29 cellular contexts compared by ENCODE assay signal in the genomic region with DNA sequence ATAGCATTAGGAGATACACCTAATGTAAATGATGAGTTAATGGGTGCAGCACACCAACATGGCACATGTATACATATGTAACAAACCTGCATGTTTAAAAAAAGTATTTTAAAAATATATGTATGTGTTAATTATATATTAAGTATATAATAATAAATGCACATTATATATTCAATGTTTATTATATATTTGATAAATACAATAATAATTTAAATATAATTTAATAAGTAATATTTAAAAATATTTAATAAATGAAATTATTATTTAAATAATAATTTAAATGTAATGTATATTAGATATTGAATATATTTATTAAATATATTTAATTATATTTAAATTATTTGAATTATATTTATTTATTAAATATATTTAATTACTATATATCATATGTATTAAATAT.
"Had no signal": no experiment of that assay in that cellular context is flagged by ENCODE, and none has a peak within 500 bp of the region (broad histone marks: within the 10 kb centered on the region; RNA-seq: fewer than 3 reads in every experiment).

No MANE protein-coding gene starts in this region.

- H3K27ac ChIP-seq: ascending aorta, breast epithelium, cardiac muscle cell, epithelial cell of prostate, esophagus squamous epithelium, VCaP had no signal

- H3K4me3 Mint-ChIP-seq: activated B cell treated with CpG ODN at 0.5 μM for 24 hours; activated CD8-positive, alpha-beta T cell treated with anti-CD3 and anti-CD28 coated beads for 36 hours; activated naive CD4-positive, alpha-beta T cell treated with anti-CD3 and anti-CD28 coated beads for 36 hours; activated naive CD4-positive, alpha-beta T cell treated with anti-CD3 and anti-CD28 coated beads, Interleukin-2, amount 50 U/mL, for 24 hours; activated naive CD8-positive, alpha-beta T cell treated with anti-CD3 and anti-CD28 coated beads, Interleukin-2, amount 10 ng/mL, durations not matched to agents 7 days and 5 days; activated T-cell treated with anti-CD3 and anti-CD28 coated beads, Interleukin-2, amount 50 U/mL, for 4 hours; activated T-helper 17 cell treated with anti-CD3 and anti-CD28 coated beads, Interleukin-2, amount 50 U/mL, for 72 hours; brain; central memory CD8-positive, alpha-beta T cell; effector memory CD8-positive, alpha-beta T cell had no signal

- H3K4me1 ChIP-seq: ascending aorta, breast epithelium, esophagus squamous epithelium had no signal

- FAIRE-seq: endothelial cell of umbilical vein had no signal

- DNase-seq: activated B cell treated with CpG ODN at 0.5 μM for 24 hours; activated CD4-positive, alpha-beta T cell treated with anti-CD3 and anti-CD28 coated beads for 48 hours; activated CD4-positive, alpha-beta T cell treated with anti-CD3 and anti-CD28 coated beads, Interleukin-2, amount 50 U/mL, for 1 hour; activated CD4-positive, alpha-beta T cell treated with anti-CD3 and anti-CD28 coated beads, Interleukin-2, amount 50 U/mL, for 48 hours; activated CD8-positive, alpha-beta memory T cell treated with anti-CD3 and anti-CD28 coated beads for 24 hours; activated CD8-positive, alpha-beta T cell treated with anti-CD3 and anti-CD28 coated beads for 36 hours; activated effector memory CD4-positive, alpha-beta T cell treated with Interleukin-2 at 50 U/mL for 16 hours; activated naive CD4-positive, alpha-beta T cell treated with anti-CD3 and anti-CD28 coated beads for 36 hours; activated naive CD8-positive, alpha-beta T cell treated with anti-CD3 and anti-CD28 coated beads, Interleukin-2, amount 10 ng/mL, durations not matched to agents 7 days and 5 days; activated T-cell treated with anti-CD3 and anti-CD28 coated beads, Interleukin-2, amount 50 U/mL, for 4 hours; cortex of kidney; dermis blood vessel endothelial cell; effector CD4-positive, alpha-beta T cell; effector memory CD8-positive, alpha-beta T cell; esophagus squamous epithelium; foreskin melanocyte; head of caudate nucleus; T-helper 2 cell had no signal

- H3K27me3 Mint-ChIP-seq: activated B cell treated with CpG ODN at 0.5 μM for 24 hours; activated CD8-positive, alpha-beta T cell treated with anti-CD3 and anti-CD28 coated beads for 36 hours; activated naive CD4-positive, alpha-beta T cell treated with anti-CD3 and anti-CD28 coated beads, Interleukin-2, amount 50 U/mL, for 24 hours; activated naive CD8-positive, alpha-beta T cell treated with anti-CD3 and anti-CD28 coated beads, Interleukin-2, amount 10 ng/mL, durations not matched to agents 7 days and 5 days; activated T-helper 17 cell treated with anti-CD3 and anti-CD28 coated beads, Interleukin-2, amount 50 U/mL, for 72 hours; central memory CD8-positive, alpha-beta T cell; effector memory CD8-positive, alpha-beta T cell had no signal

- ATAC-seq: activated CD4-positive, CD25-positive, alpha-beta regulatory T cell treated with anti-CD3 and anti-CD28 coated beads, Interleukin-2, amount 50 U/mL, for 24 hours; activated CD8-positive, alpha-beta T cell treated with anti-CD3 and anti-CD28 coated beads for 36 hours; activated T-cell treated with anti-CD3 and anti-CD28 coated beads, Interleukin-2, amount 50 U/mL, for 4 hours; activated T-helper 17 cell treated with anti-CD3 and anti-CD28 coated beads, Interleukin-2, amount 50 U/mL, for 72 hours; effector memory CD8-positive, alpha-beta T cell had no signal

- H3K27ac Mint-ChIP-seq: activated B cell treated with CpG ODN at 0.5 μM for 24 hours; activated CD8-positive, alpha-beta T cell treated with anti-CD3 and anti-CD28 coated beads for 36 hours; activated naive CD4-positive, alpha-beta T cell treated with anti-CD3 and anti-CD28 coated beads for 36 hours; activated naive CD4-positive, alpha-beta T cell treated with anti-CD3 and anti-CD28 coated beads, Interleukin-2, amount 50 U/mL, for 24 hours; activated naive CD8-positive, alpha-beta T cell treated with anti-CD3 and anti-CD28 coated beads, Interleukin-2, amount 10 ng/mL, durations not matched to agents 7 days and 5 days; activated T-helper 17 cell treated with anti-CD3 and anti-CD28 coated beads, Interleukin-2, amount 50 U/mL, for 72 hours; brain; effector memory CD8-positive, alpha-beta T cell had no signal

- H3K36me3 Mint-ChIP-seq: activated naive CD4-positive, alpha-beta T cell treated with anti-CD3 and anti-CD28 coated beads, Interleukin-2, amount 50 U/mL, for 24 hours; activated naive CD8-positive, alpha-beta T cell treated with anti-CD3 and anti-CD28 coated beads, Interleukin-2, amount 10 ng/mL, durations not matched to agents 7 days and 5 days; brain had no signal

- H3K9me3 ChIP-seq: ascending aorta, breast epithelium, esophagus squamous epithelium had no signal

- H3K36me3 ChIP-seq: ascending aorta, breast epithelium, cardiac muscle cell, esophagus squamous epithelium had no signal

- H3K27me3 ChIP-seq: ascending aorta, breast epithelium, cardiac muscle cell, esophagus squamous epithelium had no signal

- H3K4me3 ChIP-seq: ascending aorta, breast epithelium, cardiac muscle cell, esophagus squamous epithelium had no signal

- H3K9me3 Mint-ChIP-seq: activated naive CD8-positive, alpha-beta T cell treated with anti-CD3 and anti-CD28 coated beads, Interleukin-2, amount 10 ng/mL, durations not matched to agents 7 days and 5 days; activated T-cell treated with anti-CD3 and anti-CD28 coated beads, Interleukin-2, amount 50 U/mL, for 4 hours; brain had no signal

- H3K4me1 Mint-ChIP-seq: activated B cell treated with CpG ODN at 0.5 μM for 24 hours; activated naive CD4-positive, alpha-beta T cell treated with anti-CD3 and anti-CD28 coated beads, Interleukin-2, amount 50 U/mL, for 24 hours; activated naive CD8-positive, alpha-beta T cell treated with anti-CD3 and anti-CD28 coated beads, Interleukin-2, amount 10 ng/mL, durations not matched to agents 7 days and 5 days; activated T-helper 17 cell treated with anti-CD3 and anti-CD28 coated beads, Interleukin-2, amount 50 U/mL, for 72 hours; central memory CD8-positive, alpha-beta T cell had no signal
